ENCODE assay signal across 16 cellular contexts in genomic region chr10:16949806-16950205, GRCh38.
"Had no signal": no experiment of that assay in that cellular context is flagged by ENCODE, and none has a peak within 500 bp of the region (broad histone marks: within the 10 kb centered on the region; RNA-seq: fewer than 3 reads in every experiment).

No MANE protein-coding gene starts in this region.

- H3K27ac Mint-ChIP-seq: dendritic cell treated with granulocyte-macrophage colony-stimulating factor and Interleukin-4, amounts not matched to agents 40 ng/mL and 50 ng/mL, for 4 days; memory B cell; stimulated activated effector memory CD8-positive, alpha-beta T cell treated with anti-CD3 and anti-CD28 coated beads, Interleukin-12 subunit alpha, Interleukin-12 subunit beta, amount 100 ng/mL, for 72 hours; type B pancreatic cell had no signal

- H3K9me3 ChIP-seq: adrenal gland, left ventricle myocardium inferior had no signal

- H3K4me1 Mint-ChIP-seq: memory B cell had no signal

- H3K9me3 Mint-ChIP-seq: dendritic cell treated with granulocyte-macrophage colony-stimulating factor and Interleukin-4, amounts not matched to agents 40 ng/mL and 50 ng/mL, for 4 days; memory B cell; stimulated activated effector memory CD8-positive, alpha-beta T cell treated with anti-CD3 and anti-CD28 coated beads, Interleukin-12 subunit alpha, Interleukin-12 subunit beta, amount 100 ng/mL, for 72 hours had no signal

- H3K27ac ChIP-seq: adrenal gland, left ventricle myocardium inferior had no signal

- H3K4me3 ChIP-seq: adrenal gland, left ventricle myocardium inferior had no signal

- H3K27me3 Mint-ChIP-seq: memory B cell, T-helper 17 cell, type B pancreatic cell had no signal

- DNase-seq: activated CD4-positive, alpha-beta T cell treated with anti-CD3 and anti-CD28 coated beads, Interleukin-2, amount 50 U/mL, for 4 hours; activated naive CD4-positive, alpha-beta T cell treated with anti-CD3 and anti-CD28 coated beads, Interleukin-2, amount 50 U/mL, for 16 hours; activated T-cell treated with anti-CD3 and anti-CD28 coated beads, Interleukin-2, amount 50 U/mL, for 1 hour; adrenal gland; brain microvascular endothelial cell; cerebellar nuclear complex; erythroblast; glutamatergic neuron; kidney; left ventricle myocardium inferior; small intestine; T-helper 17 cell had no signal

- H3K4me3 Mint-ChIP-seq: dendritic cell treated with granulocyte-macrophage colony-stimulating factor and Interleukin-4, amounts not matched to agents 40 ng/mL and 50 ng/mL, for 4 days; memory B cell; stimulated activated effector memory CD8-positive, alpha-beta T cell treated with anti-CD3 and anti-CD28 coated beads, Interleukin-12 subunit alpha, Interleukin-12 subunit beta, amount 100 ng/mL, for 72 hours; T-helper 17 cell; type B pancreatic cell had no signal

- H3K36me3 Mint-ChIP-seq: memory B cell; stimulated activated effector memory CD8-positive, alpha-beta T cell treated with anti-CD3 and anti-CD28 coated beads, Interleukin-12 subunit alpha, Interleukin-12 subunit beta, amount 100 ng/mL, for 72 hours; type B pancreatic cell had no signal

- H3K36me3 ChIP-seq: adrenal gland, brain microvascular endothelial cell, left ventricle myocardium inferior had no signal

- ATAC-seq: stimulated activated effector memory CD8-positive, alpha-beta T cell treated with anti-CD3 and anti-CD28 coated beads, Interleukin-12 subunit alpha, Interleukin-12 subunit beta, amount 100 ng/mL, for 72 hours; T-helper 17 cell had no signal

- H3K27me3 ChIP-seq: adrenal gland, brain microvascular endothelial cell had no signal
